ENCODE assay signal across 1 cellular context in genomic region chr11:105081412-105082150, GRCh38.
TF ChIP-seq lines count a peak whose summit lies in the region.

No MANE protein-coding gene starts in this region.

TF ChIP-seq in HepG2, 621 proteins besides CTCF, POLR2A, EP300 and RAD21:
- TF ChIP-seq HES4 (CRISPR knock-in tag; IDR thresholded peaks at IDR 0.05; ENCODE audit: borderline replicate concordance) (no peak), PRDM10 (CRISPR knock-in tag; IDR thresholded peaks at IDR 0.05; ENCODE audit: low read depth) (no peak), ZBTB7B (CRISPR knock-in tag; IDR thresholded peaks at IDR 0.05) (no peak), ZMYM3 (CRISPR knock-in tag; IDR thresholded peaks at IDR 0.05) (no peak), ZKSCAN5 (CRISPR knock-in tag; IDR thresholded peaks at IDR 0.05) (no peak), RBFOX2 (IDR thresholded peaks at IDR 0.05; ENCODE audit: low read depth, low read length) (no peak), ZFX (CRISPR knock-in tag; IDR thresholded peaks at IDR 0.05; ENCODE audit: low read depth) (no peak), SKI (IDR thresholded peaks at IDR 0.05; ENCODE audit: partially characterized antibody) (no peak)
